In the genomic region with DNA sequence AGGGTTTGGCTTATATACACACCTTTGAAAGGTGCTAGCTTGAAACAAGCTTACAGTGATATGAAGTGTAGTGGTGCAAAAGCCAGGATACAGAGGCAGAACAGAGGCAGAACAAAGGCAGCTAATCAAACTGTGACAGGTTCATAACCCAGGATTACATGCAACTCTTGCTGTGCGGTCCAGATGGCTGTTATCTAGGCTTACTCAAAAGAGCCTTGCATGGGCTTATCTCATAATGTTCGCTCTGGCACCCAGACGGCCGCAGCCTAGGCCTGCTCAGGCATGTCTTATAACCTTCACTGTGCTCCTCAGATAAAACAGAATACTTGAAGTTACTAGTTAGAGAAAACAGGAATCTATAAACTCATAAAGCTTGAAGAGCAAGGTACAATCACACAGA, we compare ENCODE assay signal across 1 cellular context.
TF ChIP-seq lines count a peak whose summit lies in the region.

No MANE protein-coding gene starts in this region.

TF ChIP-seq in GM23338, 12 proteins besides CTCF, POLR2A, EP300 and RAD21 (continued from another document):
- TF ChIP-seq, protein P1, sequence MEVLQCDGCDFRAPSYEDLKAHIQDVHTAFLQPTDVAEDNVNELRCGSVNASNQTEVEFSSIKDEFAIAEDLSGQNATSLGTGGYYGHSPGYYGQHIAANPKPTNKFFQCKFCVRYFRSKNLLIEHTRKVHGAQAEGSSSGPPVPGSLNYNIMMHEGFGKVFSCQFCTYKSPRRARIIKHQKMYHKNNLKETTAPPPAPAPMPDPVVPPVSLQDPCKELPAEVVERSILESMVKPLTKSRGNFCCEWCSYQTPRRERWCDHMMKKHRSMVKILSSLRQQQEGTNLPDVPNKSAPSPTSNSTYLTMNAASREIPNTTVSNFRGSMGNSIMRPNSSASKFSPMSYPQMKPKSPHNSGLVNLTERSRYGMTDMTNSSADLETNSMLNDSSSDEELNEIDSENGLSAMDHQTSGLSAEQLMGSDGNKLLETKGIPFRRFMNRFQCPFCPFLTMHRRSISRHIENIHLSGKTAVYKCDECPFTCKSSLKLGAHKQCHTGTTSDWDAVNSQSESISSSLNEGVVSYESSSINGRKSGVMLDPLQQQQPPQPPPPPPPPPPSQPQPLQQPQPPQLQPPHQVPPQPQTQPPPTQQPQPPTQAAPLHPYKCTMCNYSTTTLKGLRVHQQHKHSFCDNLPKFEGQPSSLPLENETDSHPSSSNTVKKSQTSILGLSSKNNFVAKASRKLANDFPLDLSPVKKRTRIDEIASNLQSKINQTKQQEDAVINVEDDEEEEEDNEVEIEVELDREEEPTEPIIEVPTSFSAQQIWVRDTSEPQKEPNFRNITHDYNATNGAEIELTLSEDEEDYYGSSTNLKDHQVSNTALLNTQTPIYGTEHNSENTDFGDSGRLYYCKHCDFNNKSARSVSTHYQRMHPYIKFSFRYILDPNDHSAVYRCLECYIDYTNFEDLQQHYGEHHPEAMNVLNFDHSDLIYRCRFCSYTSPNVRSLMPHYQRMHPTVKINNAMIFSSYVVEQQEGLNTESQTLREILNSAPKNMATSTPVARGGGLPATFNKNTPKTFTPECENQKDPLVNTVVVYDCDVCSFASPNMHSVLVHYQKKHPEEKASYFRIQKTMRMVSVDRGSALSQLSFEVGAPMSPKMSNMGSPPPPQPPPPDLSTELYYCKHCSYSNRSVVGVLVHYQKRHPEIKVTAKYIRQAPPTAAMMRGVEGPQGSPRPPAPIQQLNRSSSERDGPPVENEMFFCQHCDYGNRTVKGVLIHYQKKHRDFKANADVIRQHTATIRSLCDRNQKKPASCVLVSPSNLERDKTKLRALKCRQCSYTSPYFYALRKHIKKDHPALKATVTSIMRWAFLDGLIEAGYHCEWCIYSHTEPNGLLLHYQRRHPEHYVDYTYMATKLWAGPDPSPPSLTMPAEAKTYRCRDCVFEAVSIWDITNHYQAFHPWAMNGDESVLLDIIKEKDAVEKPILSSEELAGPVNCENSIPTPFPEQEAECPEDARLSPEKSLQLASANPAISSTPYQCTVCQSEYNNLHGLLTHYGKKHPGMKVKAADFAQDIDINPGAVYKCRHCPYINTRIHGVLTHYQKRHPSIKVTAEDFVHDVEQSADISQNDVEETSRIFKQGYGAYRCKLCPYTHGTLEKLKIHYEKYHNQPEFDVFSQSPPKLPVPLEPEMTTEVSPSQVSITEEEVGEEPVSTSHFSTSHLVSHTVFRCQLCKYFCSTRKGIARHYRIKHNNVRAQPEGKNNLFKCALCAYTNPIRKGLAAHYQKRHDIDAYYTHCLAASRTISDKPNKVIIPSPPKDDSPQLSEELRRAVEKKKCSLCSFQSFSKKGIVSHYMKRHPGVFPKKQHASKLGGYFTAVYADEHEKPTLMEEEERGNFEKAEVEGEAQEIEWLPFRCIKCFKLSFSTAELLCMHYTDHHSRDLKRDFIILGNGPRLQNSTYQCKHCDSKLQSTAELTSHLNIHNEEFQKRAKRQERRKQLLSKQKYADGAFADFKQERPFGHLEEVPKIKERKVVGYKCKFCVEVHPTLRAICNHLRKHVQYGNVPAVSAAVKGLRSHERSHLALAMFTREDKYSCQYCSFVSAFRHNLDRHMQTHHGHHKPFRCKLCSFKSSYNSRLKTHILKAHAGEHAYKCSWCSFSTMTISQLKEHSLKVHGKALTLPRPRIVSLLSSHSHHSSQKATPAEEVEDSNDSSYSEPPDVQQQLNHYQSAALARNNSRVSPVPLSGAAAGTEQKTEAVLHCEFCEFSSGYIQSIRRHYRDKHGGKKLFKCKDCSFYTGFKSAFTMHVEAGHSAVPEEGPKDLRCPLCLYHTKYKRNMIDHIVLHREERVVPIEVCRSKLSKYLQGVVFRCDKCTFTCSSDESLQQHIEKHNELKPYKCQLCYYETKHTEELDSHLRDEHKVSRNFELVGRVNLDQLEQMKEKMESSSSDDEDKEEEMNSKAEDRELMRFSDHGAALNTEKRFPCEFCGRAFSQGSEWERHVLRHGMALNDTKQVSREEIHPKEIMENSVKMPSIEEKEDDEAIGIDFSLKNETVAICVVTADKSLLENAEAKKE (CRISPR knock-in tag; IDR thresholded peaks at IDR 0.05), result no peak
- TF ChIP-seq STAT1 (IDR thresholded peaks at IDR 0.05; ENCODE audit: unreplicated experiment), result no peak
- no peak for TF ChIP-seq NANOG (IDR thresholded peaks at IDR 0.05; ENCODE audit: borderline replicate concordance)
- TF ChIP-seq ZNF114 (CRISPR knock-in tag; IDR thresholded peaks at IDR 0.05), result no peak
- TF ChIP-seq EZH2phosphoT487 (IDR thresholded peaks at IDR 0.05; ENCODE audit: unreplicated experiment), result no peak
- no peak for TF ChIP-seq EZH2 (IDR thresholded peaks at IDR 0.05; ENCODE audit: low read depth, unreplicated experiment)
- no peak for TF ChIP-seq JUNB (IDR thresholded peaks at IDR 0.05; ENCODE audit: unreplicated experiment)
- TF ChIP-seq, protein P2, sequence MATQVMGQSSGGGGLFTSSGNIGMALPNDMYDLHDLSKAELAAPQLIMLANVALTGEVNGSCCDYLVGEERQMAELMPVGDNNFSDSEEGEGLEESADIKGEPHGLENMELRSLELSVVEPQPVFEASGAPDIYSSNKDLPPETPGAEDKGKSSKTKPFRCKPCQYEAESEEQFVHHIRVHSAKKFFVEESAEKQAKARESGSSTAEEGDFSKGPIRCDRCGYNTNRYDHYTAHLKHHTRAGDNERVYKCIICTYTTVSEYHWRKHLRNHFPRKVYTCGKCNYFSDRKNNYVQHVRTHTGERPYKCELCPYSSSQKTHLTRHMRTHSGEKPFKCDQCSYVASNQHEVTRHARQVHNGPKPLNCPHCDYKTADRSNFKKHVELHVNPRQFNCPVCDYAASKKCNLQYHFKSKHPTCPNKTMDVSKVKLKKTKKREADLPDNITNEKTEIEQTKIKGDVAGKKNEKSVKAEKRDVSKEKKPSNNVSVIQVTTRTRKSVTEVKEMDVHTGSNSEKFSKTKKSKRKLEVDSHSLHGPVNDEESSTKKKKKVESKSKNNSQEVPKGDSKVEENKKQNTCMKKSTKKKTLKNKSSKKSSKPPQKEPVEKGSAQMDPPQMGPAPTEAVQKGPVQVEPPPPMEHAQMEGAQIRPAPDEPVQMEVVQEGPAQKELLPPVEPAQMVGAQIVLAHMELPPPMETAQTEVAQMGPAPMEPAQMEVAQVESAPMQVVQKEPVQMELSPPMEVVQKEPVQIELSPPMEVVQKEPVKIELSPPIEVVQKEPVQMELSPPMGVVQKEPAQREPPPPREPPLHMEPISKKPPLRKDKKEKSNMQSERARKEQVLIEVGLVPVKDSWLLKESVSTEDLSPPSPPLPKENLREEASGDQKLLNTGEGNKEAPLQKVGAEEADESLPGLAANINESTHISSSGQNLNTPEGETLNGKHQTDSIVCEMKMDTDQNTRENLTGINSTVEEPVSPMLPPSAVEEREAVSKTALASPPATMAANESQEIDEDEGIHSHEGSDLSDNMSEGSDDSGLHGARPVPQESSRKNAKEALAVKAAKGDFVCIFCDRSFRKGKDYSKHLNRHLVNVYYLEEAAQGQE (IDR thresholded peaks at IDR 0.05; ENCODE audit: unreplicated experiment), result no peak
